ENCODE assay signal across 7 cellular contexts in genomic region chr10:18690541-18690940, GRCh38.
"Had no signal": no experiment of that assay in that cellular context is flagged by ENCODE, and none has a peak within 500 bp of the region (broad histone marks: within the 10 kb centered on the region; RNA-seq: fewer than 3 reads in every experiment).

No MANE protein-coding gene starts in this region.

- ATAC-seq: GM12878 had no signal

- DNase-seq: GDM1, GF-D8 had no signal

- H3K4me3 ChIP-seq: GM12878 had no signal

- FAIRE-seq: GM12878, GM12891, GM12892, GM18507, GM19239 had no signal
